In the genomic region with DNA sequence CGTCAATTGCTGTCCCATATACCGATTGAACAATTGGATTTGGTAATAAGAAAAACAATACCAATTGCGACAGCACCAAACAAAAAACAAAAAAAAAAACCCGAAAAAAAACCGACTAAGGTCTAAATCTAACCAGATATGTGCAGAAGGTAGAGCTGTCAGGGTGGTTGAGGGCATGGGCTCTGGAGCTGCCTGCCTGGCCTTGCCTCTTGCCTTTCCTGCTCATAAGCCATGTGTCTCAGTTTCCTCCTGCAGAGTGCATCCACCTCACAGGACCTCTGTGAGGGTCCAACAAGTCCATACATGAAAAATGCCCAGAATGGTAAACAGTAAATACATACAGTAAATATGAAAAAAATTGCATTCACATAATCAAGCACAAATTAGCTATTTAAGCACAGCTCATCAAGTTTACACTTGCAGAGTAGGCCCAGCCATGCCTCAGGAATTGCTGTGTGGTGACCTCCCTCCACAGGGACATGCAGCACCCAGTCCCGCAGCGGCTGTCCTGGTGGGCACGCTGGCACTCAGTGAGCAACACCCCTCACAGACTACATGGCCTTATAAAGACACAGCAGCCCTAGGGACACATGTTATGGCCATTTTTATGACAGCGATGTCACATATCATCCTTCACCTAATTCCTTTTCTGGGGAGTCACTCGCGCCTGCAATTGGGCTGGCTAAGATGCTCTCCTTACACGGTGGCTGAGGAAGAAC, we compare ENCODE assay signal across 1 cellular context.
A peak's percentile ranks its signal among the peaks of the same experiment; 100 is the strongest.
TF ChIP-seq lines count a peak whose summit lies in the region.

No MANE protein-coding gene starts in this region.

TF ChIP-seq in HEK293, 187 proteins besides CTCF, POLR2A, EP300 and RAD21 (continued from another document):
- TF ChIP-seq, protein P1, sequence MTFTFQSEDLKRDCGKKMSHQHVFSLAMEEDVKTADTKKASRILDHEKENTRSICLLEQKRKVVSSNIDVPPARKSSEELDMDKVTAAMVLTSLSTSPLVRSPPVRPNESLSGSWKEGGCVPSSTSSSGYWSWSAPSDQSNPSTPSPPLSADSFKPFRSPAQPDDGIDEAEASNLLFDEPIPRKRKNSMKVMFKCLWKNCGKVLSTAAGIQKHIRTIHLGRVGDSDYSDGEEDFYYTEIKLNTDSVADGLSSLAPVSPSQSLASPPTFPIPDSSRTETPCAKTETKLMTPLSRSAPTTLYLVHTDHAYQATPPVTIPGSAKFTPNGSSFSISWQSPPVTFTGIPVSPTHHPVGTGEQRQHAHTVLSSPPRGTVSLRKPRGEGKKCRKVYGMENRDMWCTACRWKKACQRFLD (tag by site-specific recombination; IDR thresholded peaks at IDR 0.05): no peak
- peak; percentile 94 for TF ChIP-seq ZNF133 (tag by site-specific recombination; IDR thresholded peaks at IDR 0.05)
